Comparison of ENCODE assay signal across 9 cellular contexts in the genomic region with DNA sequence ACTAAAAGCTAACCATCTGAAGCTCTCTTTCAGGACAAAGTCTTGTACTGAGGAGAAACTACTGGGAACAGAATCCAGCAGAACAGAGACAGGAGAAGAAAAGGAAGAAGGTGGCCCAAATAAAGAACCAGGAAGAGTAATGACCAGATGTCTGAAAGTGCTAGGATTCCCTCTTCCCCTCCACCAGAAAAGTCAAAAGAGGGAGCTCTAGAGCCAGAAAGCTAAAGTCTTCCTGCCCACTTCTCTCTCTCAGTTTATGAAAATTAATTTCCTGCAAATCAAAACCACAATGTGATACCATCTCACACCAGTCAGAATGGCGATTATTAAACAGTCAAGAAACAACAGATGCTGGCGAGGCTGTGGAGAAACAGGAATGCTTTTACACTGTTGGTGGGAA. TPM values are rescaled to one million over a fixed set of nuclear protein-coding genes. Genes with fewer than 3 reads are reported as not detected.
DNase-seq lines count a peak whose midpoint lies in the region; ATAC-seq and TF ChIP-seq lines count a peak whose summit lies in the region.
"Had no signal": no experiment of that assay in that cellular context is flagged by ENCODE, and none has a peak within 500 bp of the region (broad histone marks: within the 10 kb centered on the region; RNA-seq: fewer than 3 reads in every experiment).

No MANE protein-coding gene starts in this region.

- peaks cover 62% of the 10 kb centered on the region for H3K79me2 ChIP-seq in PC-3 (ENCODE audit: low read length)

- H3K4me3 ChIP-seq in PC-3 (ENCODE audit: low read length), result no peak overlapping the region
- H3K4me3 ChIP-seq in fibroblast of mammary gland (ENCODE audit: control insufficient read depth, low read depth, low read length), result no peak overlapping the region
- H3K4me3 ChIP-seq: vagina had no signal

- no peak for DNase-seq in left ventricle myocardium superior
- no peak for DNase-seq in Right ventricle myocardium superior
- peak; percentile 52 for DNase-seq in PC-3
- DNase-seq in fibroblast of mammary gland (ENCODE audit: low read depth), result no peak
- DNase-seq in GM19240 (ENCODE audit: insufficient read length, low spot score), result no peak

- no peak overlapping the region for H3K27ac ChIP-seq in PC-3 (ENCODE audit: low read length)
- H3K27ac ChIP-seq: vagina had no signal

- H3K4me1 ChIP-seq in PC-3 (ENCODE audit: insufficient read depth, low read length), result peaks cover 26% of the 10 kb centered on the region

- ATAC-seq in left ventricle myocardium superior (peak; percentile 31), Right ventricle myocardium superior (ENCODE audit: poor library complexity) (no peak), PC-3 (peak; percentile 52; the same call in 1 of the 2 replicates), HG02763 (IDR thresholded peaks at IDR 0.05; ENCODE audit: unreplicated experiment) (no peak), GM19467 (IDR thresholded peaks at IDR 0.05; ENCODE audit: unreplicated experiment) (no peak), GM21360 (IDR thresholded peaks at IDR 0.05; ENCODE audit: unreplicated experiment) (no peak)

- H2AFZ ChIP-seq in PC-3 (ENCODE audit: low read length), result no peak overlapping the region

- no peak overlapping the region for H3K4me2 ChIP-seq in PC-3 (ENCODE audit: low read length)

- no TSS peak for BruUV-seq in PC-3 (replicated peaks; lab: Mats Ljungman, UMichigan)

- TF ChIP-seq CTCF in PC-3 (conservative IDR thresholded peaks at IDR 0.05; ENCODE audit: low read depth, low read length), result peak; percentile 71
- TF ChIP-seq CTCF in fibroblast of mammary gland (conservative IDR thresholded peaks at IDR 0.05; ENCODE audit: control insufficient read depth, insufficient read depth, low read depth, low read length), result peak; percentile 49

- peaks cover 12% of the 10 kb centered on the region for H3K36me3 ChIP-seq in PC-3 (ENCODE audit: low read depth, low read length)
- H3K36me3 ChIP-seq: vagina had no signal

- CTCF ChIA-PET in PC-3 (lab: Charles Lee), result interaction anchor here (0.7 to 1.3 kb wide), 4 partner anchors 115 to 208 kb away, joined by 3 to 16 read pairs (median 4); no protein-coding TSS in a partner anchor

- H3K9me3 ChIP-seq in PC-3 (ENCODE audit: low read length), result peaks cover 11% of the 10 kb centered on the region; the same call in 1 of the 2 replicates
- H3K9me3 ChIP-seq: vagina had no signal

- no peaks in the 10 kb centered on the region for H3K9me2 ChIP-seq in PC-3 (replicated peaks; ENCODE audit: low read length)

- H4K20me1 ChIP-seq in PC-3 (ENCODE audit: low read length), result peaks cover 6% of the 10 kb centered on the region; the same call in 1 of the 2 replicates

- H3K9ac ChIP-seq in PC-3 (ENCODE audit: low read length), result no peak overlapping the region

- intact Hi-C loops in left ventricle myocardium superior (cut with micrococcal nuclease) (no loop called here), Right ventricle myocardium superior (cut with DNase I) (no loop called here), PC-3 (cut with micrococcal nuclease) (loop anchor here (1.0 to 5.0 kb wide), 2 partner anchors 45 to 114 kb away; a partner anchor contains a TSS)

- no peaks in the 10 kb centered on the region for H3K27me3 ChIP-seq in PC-3 (ENCODE audit: low read length)
- H3K27me3 ChIP-seq: vagina had no signal

- POLR2A ChIA-PET in PC-3 (lab: Charles Lee; ENCODE audit: unreplicated experiment), result interaction anchor here (0.6 kb wide), 1 partner anchor 47 kb away, joined by 6 read pairs; a partner anchor contains a TSS

- H3F3A ChIP-seq in PC-3 (ENCODE audit: low read length, unreplicated experiment), result peaks cover 5% of the 10 kb centered on the region

RNA-seq across cellular contexts. Expression of a gene that starts 47.2 kb away (rescaled TPM):
- total RNA-seq in left ventricle myocardium superior (34.6 TPM), Right ventricle myocardium superior (28.3 TPM), PC-3 (2014; rRNA removed) (18.8 and 20.3 TPM in 2 replicates)

Comparison
In these comparisons a context has a peak if more than half of its experiments do, and no peak if none do; other contexts are left out.
1. ATAC-seq: peak in left ventricle myocardium superior (single experiment) and PC-3 (single experiment); none in Right ventricle myocardium superior (single experiment), HG02763 (single experiment), GM19467 (single experiment) and GM21360 (single experiment).